In the genomic region with DNA sequence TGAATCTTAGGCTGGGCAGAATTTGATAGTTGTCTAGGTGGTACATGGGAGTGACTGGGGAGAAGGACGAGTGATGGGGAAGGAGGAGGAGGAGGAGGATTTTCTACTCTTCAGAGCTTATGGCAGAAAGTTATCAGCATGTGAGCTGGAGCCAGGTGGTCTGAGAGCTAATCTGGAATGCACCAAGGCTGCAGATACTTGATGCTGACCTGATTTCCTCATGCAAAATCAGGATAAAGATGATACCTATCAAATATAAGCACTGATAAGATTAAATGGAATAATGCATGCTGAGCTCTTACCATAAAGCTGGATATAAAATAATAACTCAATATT, we compare ENCODE assay signal across 1 cellular context.
TF ChIP-seq lines count a peak whose summit lies in the region.

No MANE protein-coding gene starts in this region.

TF ChIP-seq in GM23338, 12 proteins besides CTCF, POLR2A, EP300 and RAD21 (continued from another document):
- TF ChIP-seq, protein P1, sequence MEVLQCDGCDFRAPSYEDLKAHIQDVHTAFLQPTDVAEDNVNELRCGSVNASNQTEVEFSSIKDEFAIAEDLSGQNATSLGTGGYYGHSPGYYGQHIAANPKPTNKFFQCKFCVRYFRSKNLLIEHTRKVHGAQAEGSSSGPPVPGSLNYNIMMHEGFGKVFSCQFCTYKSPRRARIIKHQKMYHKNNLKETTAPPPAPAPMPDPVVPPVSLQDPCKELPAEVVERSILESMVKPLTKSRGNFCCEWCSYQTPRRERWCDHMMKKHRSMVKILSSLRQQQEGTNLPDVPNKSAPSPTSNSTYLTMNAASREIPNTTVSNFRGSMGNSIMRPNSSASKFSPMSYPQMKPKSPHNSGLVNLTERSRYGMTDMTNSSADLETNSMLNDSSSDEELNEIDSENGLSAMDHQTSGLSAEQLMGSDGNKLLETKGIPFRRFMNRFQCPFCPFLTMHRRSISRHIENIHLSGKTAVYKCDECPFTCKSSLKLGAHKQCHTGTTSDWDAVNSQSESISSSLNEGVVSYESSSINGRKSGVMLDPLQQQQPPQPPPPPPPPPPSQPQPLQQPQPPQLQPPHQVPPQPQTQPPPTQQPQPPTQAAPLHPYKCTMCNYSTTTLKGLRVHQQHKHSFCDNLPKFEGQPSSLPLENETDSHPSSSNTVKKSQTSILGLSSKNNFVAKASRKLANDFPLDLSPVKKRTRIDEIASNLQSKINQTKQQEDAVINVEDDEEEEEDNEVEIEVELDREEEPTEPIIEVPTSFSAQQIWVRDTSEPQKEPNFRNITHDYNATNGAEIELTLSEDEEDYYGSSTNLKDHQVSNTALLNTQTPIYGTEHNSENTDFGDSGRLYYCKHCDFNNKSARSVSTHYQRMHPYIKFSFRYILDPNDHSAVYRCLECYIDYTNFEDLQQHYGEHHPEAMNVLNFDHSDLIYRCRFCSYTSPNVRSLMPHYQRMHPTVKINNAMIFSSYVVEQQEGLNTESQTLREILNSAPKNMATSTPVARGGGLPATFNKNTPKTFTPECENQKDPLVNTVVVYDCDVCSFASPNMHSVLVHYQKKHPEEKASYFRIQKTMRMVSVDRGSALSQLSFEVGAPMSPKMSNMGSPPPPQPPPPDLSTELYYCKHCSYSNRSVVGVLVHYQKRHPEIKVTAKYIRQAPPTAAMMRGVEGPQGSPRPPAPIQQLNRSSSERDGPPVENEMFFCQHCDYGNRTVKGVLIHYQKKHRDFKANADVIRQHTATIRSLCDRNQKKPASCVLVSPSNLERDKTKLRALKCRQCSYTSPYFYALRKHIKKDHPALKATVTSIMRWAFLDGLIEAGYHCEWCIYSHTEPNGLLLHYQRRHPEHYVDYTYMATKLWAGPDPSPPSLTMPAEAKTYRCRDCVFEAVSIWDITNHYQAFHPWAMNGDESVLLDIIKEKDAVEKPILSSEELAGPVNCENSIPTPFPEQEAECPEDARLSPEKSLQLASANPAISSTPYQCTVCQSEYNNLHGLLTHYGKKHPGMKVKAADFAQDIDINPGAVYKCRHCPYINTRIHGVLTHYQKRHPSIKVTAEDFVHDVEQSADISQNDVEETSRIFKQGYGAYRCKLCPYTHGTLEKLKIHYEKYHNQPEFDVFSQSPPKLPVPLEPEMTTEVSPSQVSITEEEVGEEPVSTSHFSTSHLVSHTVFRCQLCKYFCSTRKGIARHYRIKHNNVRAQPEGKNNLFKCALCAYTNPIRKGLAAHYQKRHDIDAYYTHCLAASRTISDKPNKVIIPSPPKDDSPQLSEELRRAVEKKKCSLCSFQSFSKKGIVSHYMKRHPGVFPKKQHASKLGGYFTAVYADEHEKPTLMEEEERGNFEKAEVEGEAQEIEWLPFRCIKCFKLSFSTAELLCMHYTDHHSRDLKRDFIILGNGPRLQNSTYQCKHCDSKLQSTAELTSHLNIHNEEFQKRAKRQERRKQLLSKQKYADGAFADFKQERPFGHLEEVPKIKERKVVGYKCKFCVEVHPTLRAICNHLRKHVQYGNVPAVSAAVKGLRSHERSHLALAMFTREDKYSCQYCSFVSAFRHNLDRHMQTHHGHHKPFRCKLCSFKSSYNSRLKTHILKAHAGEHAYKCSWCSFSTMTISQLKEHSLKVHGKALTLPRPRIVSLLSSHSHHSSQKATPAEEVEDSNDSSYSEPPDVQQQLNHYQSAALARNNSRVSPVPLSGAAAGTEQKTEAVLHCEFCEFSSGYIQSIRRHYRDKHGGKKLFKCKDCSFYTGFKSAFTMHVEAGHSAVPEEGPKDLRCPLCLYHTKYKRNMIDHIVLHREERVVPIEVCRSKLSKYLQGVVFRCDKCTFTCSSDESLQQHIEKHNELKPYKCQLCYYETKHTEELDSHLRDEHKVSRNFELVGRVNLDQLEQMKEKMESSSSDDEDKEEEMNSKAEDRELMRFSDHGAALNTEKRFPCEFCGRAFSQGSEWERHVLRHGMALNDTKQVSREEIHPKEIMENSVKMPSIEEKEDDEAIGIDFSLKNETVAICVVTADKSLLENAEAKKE (CRISPR knock-in tag; IDR thresholded peaks at IDR 0.05): no peak
- TF ChIP-seq STAT1 (IDR thresholded peaks at IDR 0.05; ENCODE audit: unreplicated experiment): no peak
- no peak for TF ChIP-seq ZNF114 (CRISPR knock-in tag; IDR thresholded peaks at IDR 0.05)
- TF ChIP-seq REST (IDR thresholded peaks at IDR 0.05; ENCODE audit: unreplicated experiment): no peak
